Comparison of ENCODE assay signal across 12 cellular contexts in genomic region chr2:236548179-236548918, GRCh38. TPM values are rescaled to one million over a fixed set of nuclear protein-coding genes. Genes with fewer than 3 reads are reported as not detected.
DNase-seq lines count a peak whose midpoint lies in the region; ATAC-seq and TF ChIP-seq lines count a peak whose summit lies in the region.
"Had no signal": no experiment of that assay in that cellular context is flagged by ENCODE, and none has a peak within 500 bp of the region (broad histone marks: within the 10 kb centered on the region; RNA-seq: fewer than 3 reads in every experiment).

No MANE protein-coding gene starts in this region.

- no peaks in the 10 kb centered on the region for H3K27me3 Mint-ChIP-seq in activated naive CD4-positive, alpha-beta T cell treated with anti-CD3 and anti-CD28 coated beads, Interleukin-2, amount 10 ng/mL, durations not matched to agents 7 days and 5 days
- H3K27me3 Mint-ChIP-seq in T-helper 17 cell, result no peaks in the 10 kb centered on the region

- no peak for DNase-seq in activated naive CD4-positive, alpha-beta T cell treated with anti-CD3 and anti-CD28 coated beads, Interleukin-2, amount 10 ng/mL, durations not matched to agents 7 days and 5 days
- DNase-seq in activated naive CD4-positive, alpha-beta T cell treated with anti-CD3 and anti-CD28 coated beads, Interleukin-2, amount 50 U/mL, for 16 hours, result no peak
- DNase-seq in T-helper 17 cell (no peak), epidermal melanocyte (ENCODE audit: insufficient read length, low spot score) (peak; percentile 41), RWPE1 (ENCODE audit: low spot score) (no peak), GM10266 (ENCODE audit: extremely low spot score) (no peak)
- DNase-seq: activated CD8-positive, alpha-beta memory T cell treated with anti-CD3 and anti-CD28 coated beads, Interleukin-2, amount 50 U/mL, for 48 hours; C1 segment of cervical spinal cord; gastrocnemius medialis; NCI-H187 treated with DMSO at 0.1 percent for 48 hours had no signal

- H3K9me3 Mint-ChIP-seq in activated naive CD4-positive, alpha-beta T cell treated with anti-CD3 and anti-CD28 coated beads, Interleukin-2, amount 10 ng/mL, durations not matched to agents 7 days and 5 days, result peaks cover 14% of the 10 kb centered on the region

- no peaks in the 10 kb centered on the region for H3K9me3 ChIP-seq in T-helper 17 cell (ENCODE audit: control insufficient read depth, low read length, poor library complexity, severe bottlenecking)
- H3K9me3 ChIP-seq: gastrocnemius medialis had no signal

- peak overlapping the region; percentile 99 for H3K27ac Mint-ChIP-seq in activated naive CD4-positive, alpha-beta T cell treated with anti-CD3 and anti-CD28 coated beads, Interleukin-2, amount 10 ng/mL, durations not matched to agents 7 days and 5 days
- H3K27ac Mint-ChIP-seq in T-helper 17 cell, result peak overlapping the region; percentile 94

- POLR2A ChIA-PET in RWPE1 (lab: Yijun Ruan, JAX; ENCODE audit: low non-redundant PET), result no interaction called here

- peaks cover 64% of the 10 kb centered on the region for H3K36me3 Mint-ChIP-seq in activated naive CD4-positive, alpha-beta T cell treated with anti-CD3 and anti-CD28 coated beads, Interleukin-2, amount 10 ng/mL, durations not matched to agents 7 days and 5 days
- peaks cover 4% of the 10 kb centered on the region for H3K36me3 Mint-ChIP-seq in T-helper 17 cell (ENCODE audit: low read depth)

- no peak for ATAC-seq in T-helper 17 cell
- ATAC-seq in GM21515 (IDR thresholded peaks at IDR 0.05; ENCODE audit: unreplicated experiment), result no peak
- ATAC-seq in GM18502 (IDR thresholded peaks at IDR 0.05; ENCODE audit: poor library complexity, unreplicated experiment), result no peak
- ATAC-seq: gastrocnemius medialis had no signal

- H3K4me1 Mint-ChIP-seq in activated naive CD4-positive, alpha-beta T cell treated with anti-CD3 and anti-CD28 coated beads, Interleukin-2, amount 10 ng/mL, durations not matched to agents 7 days and 5 days, result peaks cover 95% of the 10 kb centered on the region
- H3K4me1 Mint-ChIP-seq in T-helper 17 cell, result peaks cover 71% of the 10 kb centered on the region

- no peak for TF ChIP-seq CTCF in RWPE1 (conservative IDR thresholded peaks at IDR 0.05; ENCODE audit: low read depth)
- TF ChIP-seq CTCF in GM10266 (IDR thresholded peaks at IDR 0.05; ENCODE audit: control insufficient read depth, insufficient read depth, low read depth, missing control alignments), result no peak

- H3K27ac ChIP-seq in RWPE1, result no peak overlapping the region
- H3K27ac ChIP-seq: gastrocnemius medialis had no signal

- CTCF ChIA-PET in activated naive CD4-positive, alpha-beta T cell treated with anti-CD3 and anti-CD28 coated beads, Interleukin-2, amount 10 ng/mL, durations not matched to agents 7 days and 5 days (lab: Charles Lee), result interaction anchor here (1.1 to 3.5 kb wide), 3 partner anchors 11 to 35 kb away, joined by 3 to 14 read pairs (median 4); partner anchors contain the start of gene ACKR3
- CTCF ChIA-PET in RWPE1 (lab: Yijun Ruan, JAX), result no interaction called here

- H3K4me3 Mint-ChIP-seq in activated naive CD4-positive, alpha-beta T cell treated with anti-CD3 and anti-CD28 coated beads, Interleukin-2, amount 10 ng/mL, durations not matched to agents 7 days and 5 days, result no peak overlapping the region
- peak overlapping the region; percentile 56 for H3K4me3 Mint-ChIP-seq in T-helper 17 cell

RNA-seq across cellular contexts. Expression of gene ACKR3, which starts 21.3 kb away (rescaled TPM):
- 1 to 10 TPM; 1.3 to 2.3 TPM for total RNA-seq in T-helper 17 cell
